In the genomic region with DNA sequence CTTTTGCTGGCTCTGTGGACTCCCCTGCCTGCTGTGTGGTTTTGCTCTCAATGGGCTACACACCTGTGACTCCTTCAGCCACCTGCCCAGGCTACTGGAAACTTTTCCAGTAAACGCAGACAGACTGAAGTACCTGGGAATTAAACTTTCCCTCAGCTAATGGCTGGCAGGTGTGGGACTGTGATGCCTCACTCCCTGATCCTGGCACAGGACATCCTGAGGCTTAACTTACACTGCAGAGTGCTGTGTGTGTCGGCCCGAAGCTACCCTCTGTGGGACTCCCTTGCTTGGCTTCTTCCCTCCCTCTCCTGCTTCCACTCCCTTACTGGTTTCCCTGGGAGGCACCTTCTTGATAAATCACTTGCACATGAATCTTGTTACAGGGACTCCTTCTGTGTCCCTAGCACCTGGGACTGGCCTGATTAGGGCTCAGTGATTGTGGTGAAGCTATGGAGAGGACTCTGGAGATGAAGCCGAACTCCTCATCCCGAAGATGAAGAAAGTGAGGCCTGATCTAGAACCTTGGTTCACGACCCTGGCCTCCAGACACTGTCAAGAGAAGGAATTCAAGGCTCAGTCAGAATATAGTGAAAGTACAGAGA, we compare ENCODE assay signal across 1 cellular context.
TF ChIP-seq lines count a peak whose summit lies in the region.

No MANE protein-coding gene starts in this region.

TF ChIP-seq in SK-N-SH treated with all-trans-retinoic acid at 6 μM for 48 hours, 23 proteins besides CTCF, POLR2A, EP300 and RAD21 (continued from another document):
- TF ChIP-seq, protein P1, sequence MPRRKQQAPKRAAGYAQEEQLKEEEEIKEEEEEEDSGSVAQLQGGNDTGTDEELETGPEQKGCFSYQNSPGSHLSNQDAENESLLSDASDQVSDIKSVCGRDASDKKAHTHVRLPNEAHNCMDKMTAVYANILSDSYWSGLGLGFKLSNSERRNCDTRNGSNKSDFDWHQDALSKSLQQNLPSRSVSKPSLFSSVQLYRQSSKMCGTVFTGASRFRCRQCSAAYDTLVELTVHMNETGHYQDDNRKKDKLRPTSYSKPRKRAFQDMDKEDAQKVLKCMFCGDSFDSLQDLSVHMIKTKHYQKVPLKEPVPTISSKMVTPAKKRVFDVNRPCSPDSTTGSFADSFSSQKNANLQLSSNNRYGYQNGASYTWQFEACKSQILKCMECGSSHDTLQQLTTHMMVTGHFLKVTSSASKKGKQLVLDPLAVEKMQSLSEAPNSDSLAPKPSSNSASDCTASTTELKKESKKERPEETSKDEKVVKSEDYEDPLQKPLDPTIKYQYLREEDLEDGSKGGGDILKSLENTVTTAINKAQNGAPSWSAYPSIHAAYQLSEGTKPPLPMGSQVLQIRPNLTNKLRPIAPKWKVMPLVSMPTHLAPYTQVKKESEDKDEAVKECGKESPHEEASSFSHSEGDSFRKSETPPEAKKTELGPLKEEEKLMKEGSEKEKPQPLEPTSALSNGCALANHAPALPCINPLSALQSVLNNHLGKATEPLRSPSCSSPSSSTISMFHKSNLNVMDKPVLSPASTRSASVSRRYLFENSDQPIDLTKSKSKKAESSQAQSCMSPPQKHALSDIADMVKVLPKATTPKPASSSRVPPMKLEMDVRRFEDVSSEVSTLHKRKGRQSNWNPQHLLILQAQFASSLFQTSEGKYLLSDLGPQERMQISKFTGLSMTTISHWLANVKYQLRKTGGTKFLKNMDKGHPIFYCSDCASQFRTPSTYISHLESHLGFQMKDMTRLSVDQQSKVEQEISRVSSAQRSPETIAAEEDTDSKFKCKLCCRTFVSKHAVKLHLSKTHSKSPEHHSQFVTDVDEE (CRISPR knock-in tag; IDR thresholded peaks at IDR 0.05), result no peak
- TF ChIP-seq RARB (CRISPR knock-in tag; IDR thresholded peaks at IDR 0.05) (no peak), PPARA (CRISPR knock-in tag; IDR thresholded peaks at IDR 0.05; ENCODE audit: borderline replicate concordance) (no peak)
TF ChIP-seq in SK-N-SH treated with all-trans-retinoic acid at 6 μM for 48 hours: peak in this region for 0.
